ENCODE assay signal across 17 cellular contexts in genomic region chr15:29480278-29480677, GRCh38.
DNase-seq lines count a peak whose midpoint lies in the region; ATAC-seq, FAIRE-seq and TF ChIP-seq lines count a peak whose summit lies in the region.
"Had no signal": no experiment of that assay in that cellular context is flagged by ENCODE, and none has a peak within 500 bp of the region (broad histone marks: within the 10 kb centered on the region; RNA-seq: fewer than 3 reads in every experiment).

No MANE protein-coding gene starts in this region.

- no peaks in the 10 kb centered on the region for H3K79me2 ChIP-seq in H1 (ENCODE audit: control insufficient read depth in 1 of 2, insufficient read depth in 2 of 2, low read length in 2 of 2)

- no peak for TF ChIP-seq EP300 in H1 (IDR thresholded peaks at IDR 0.05; ENCODE audit: borderline replicate concordance in 1 of 2, low read depth in 2 of 2, low read length in 2 of 2)

- no peak overlapping the region for H2BK20ac ChIP-seq in H1 (ENCODE audit: low read length)

- POLR2A ChIA-PET in H1 (lab: Charles Lee; ENCODE audit: partially characterized antibody), result interaction anchor here (0.7 kb wide), 1 partner anchor 65 kb away, joined by 4 read pairs; no protein-coding TSS in a partner anchor

- no peak for DNase-seq in activated naive CD4-positive, alpha-beta T cell treated with anti-CD3 and anti-CD28 coated beads, Interleukin-2, amount 10 ng/mL, durations not matched to agents 7 days and 5 days
- DNase-seq in activated naive CD4-positive, alpha-beta T cell treated with anti-CD3 and anti-CD28 coated beads for 36 hours, result no peak
- DNase-seq in H1 (ENCODE audit: low read depth in 1 of 2, low spot score in 2 of 2) (no peak), neuronal stem cell (ENCODE audit: low spot score) (no peak), activated gamma-delta T cell (lab: John Stamatoyannopoulos, UW) (no peak)
- DNase-seq: C1 segment of cervical spinal cord; Calu3; CD4-positive, alpha-beta T cell; DMS 273 treated with DMSO at 0.1 percent for 48 hours had no signal

- no peak for TF ChIP-seq POLR2A in H1 (IDR thresholded peaks at IDR 0.05; ENCODE audit: control extremely low read depth in 1 of 2, low read depth in 2 of 2, low read length in 2 of 2)

- no peaks in the 10 kb centered on the region for H3K9me3 Mint-ChIP-seq in activated naive CD4-positive, alpha-beta T cell treated with anti-CD3 and anti-CD28 coated beads, Interleukin-2, amount 10 ng/mL, durations not matched to agents 7 days and 5 days
- no peaks in the 10 kb centered on the region for H3K9me3 Mint-ChIP-seq in activated naive CD4-positive, alpha-beta T cell treated with anti-CD3 and anti-CD28 coated beads for 36 hours
- H3K9me3 Mint-ChIP-seq: CD4-positive, alpha-beta T cell had no signal

- H3K79me1 ChIP-seq in H1 (ENCODE audit: low read depth, low read length), result no peaks in the 10 kb centered on the region; the same call in 1 of the 2 replicates
- no peaks in the 10 kb centered on the region for H3K79me1 ChIP-seq in neuronal stem cell (ENCODE audit: low read depth, low read length)

- H2AFZ ChIP-seq in H1 (ENCODE audit: low read length) (no peak overlapping the region), neuronal stem cell (ENCODE audit: low read length) (no peak overlapping the region)

- no peaks in the 10 kb centered on the region for H3K36me3 ChIP-seq in H1 (ENCODE audit: control insufficient read depth in 2 of 4, insufficient read depth in 4 of 4, low read length in 3 of 4)
- H3K36me3 ChIP-seq in neuronal stem cell (replicated peaks in 1 of 2; ENCODE audit: control insufficient read depth in 2 of 2, insufficient read depth in 2 of 2, low read length in 2 of 2), result no peaks in the 10 kb centered on the region

- no peak overlapping the region for H3K4me3 ChIP-seq in H1 (ENCODE audit: extremely low read depth in 1 of 4, insufficient read depth in 2 of 4, low read depth in 3 of 4, low read length in 4 of 4)
- H3K4me3 ChIP-seq in neuronal stem cell (ENCODE audit: low read length in 2 of 2), result no peak overlapping the region

- peaks cover 0 to 2% of the 10 kb centered on the region in 2 experiments for H4K20me1 ChIP-seq in H1 (replicated peaks in 1 of 2; ENCODE audit: control insufficient read depth in 1 of 2, insufficient read depth in 2 of 2, low read length in 2 of 2)

- H3K14ac ChIP-seq in H1 (ENCODE audit: insufficient read length) (no peak overlapping the region), neuronal stem cell (ENCODE audit: low read length) (peak overlapping the region; percentile 63)

- H2BK15ac ChIP-seq in H1 (ENCODE audit: low read length), result no peak overlapping the region
- no peak overlapping the region for H2BK15ac ChIP-seq in neuronal stem cell (ENCODE audit: low read length)

- H3K9me3 ChIP-seq in H1 (ENCODE audit: insufficient read depth in 2 of 2, low read depth in 1 of 2, low read length in 1 of 2) (no peaks in the 10 kb centered on the region), neuronal stem cell (replicated peaks in 1 of 2; ENCODE audit: control insufficient read depth in 2 of 2, insufficient read depth in 1 of 2, low read depth in 1 of 2, low read length in 2 of 2) (no peaks in the 10 kb centered on the region)

- no peaks in the 10 kb centered on the region for H3K27me3 ChIP-seq in H1 (replicated peaks in 1 of 4; ENCODE audit: control insufficient read depth in 3 of 4, extremely low read depth in 1 of 4, insufficient read depth in 3 of 4, low read length in 3 of 4)
- H3K27me3 ChIP-seq in neuronal stem cell (ENCODE audit: control insufficient read depth in 3 of 3, insufficient read depth in 3 of 3, low read depth in 1 of 3, low read length in 3 of 3), result no peaks in the 10 kb centered on the region

- CTCF ChIA-PET in activated naive CD4-positive, alpha-beta T cell treated with anti-CD3 and anti-CD28 coated beads, Interleukin-2, amount 10 ng/mL, durations not matched to agents 7 days and 5 days (lab: Charles Lee), result no interaction called here
- CTCF ChIA-PET in activated naive CD4-positive, alpha-beta T cell treated with anti-CD3 and anti-CD28 coated beads for 36 hours (lab: Charles Lee), result no interaction called here
- CTCF ChIA-PET in H1 (lab: Charles Lee; ENCODE audit: partially characterized antibody), result interaction anchor here (1.3 to 1.4 kb wide), 2 partner anchors 9 to 21 kb away, joined by 3 to 4 read pairs; no protein-coding TSS in a partner anchor

- no peaks in the 10 kb centered on the region for H3K4me1 Mint-ChIP-seq in activated naive CD4-positive, alpha-beta T cell treated with anti-CD3 and anti-CD28 coated beads, Interleukin-2, amount 10 ng/mL, durations not matched to agents 7 days and 5 days
- no peaks in the 10 kb centered on the region for H3K4me1 Mint-ChIP-seq in activated naive CD4-positive, alpha-beta T cell treated with anti-CD3 and anti-CD28 coated beads for 36 hours (ENCODE audit: low read depth)
- H3K4me1 Mint-ChIP-seq: IgD-negative memory B cell had no signal

- H3K23ac ChIP-seq in H1 (ENCODE audit: insufficient read length), result no peak overlapping the region
- H3K23ac ChIP-seq in neuronal stem cell (ENCODE audit: low read depth, low read length, poor library complexity), result no peak overlapping the region

- H3K27me3 Mint-ChIP-seq in activated naive CD4-positive, alpha-beta T cell treated with anti-CD3 and anti-CD28 coated beads, Interleukin-2, amount 10 ng/mL, durations not matched to agents 7 days and 5 days, result peaks cover 2% of the 10 kb centered on the region
- H3K27me3 Mint-ChIP-seq in activated naive CD4-positive, alpha-beta T cell treated with anti-CD3 and anti-CD28 coated beads for 36 hours (ENCODE audit: low read depth), result peaks cover 4% of the 10 kb centered on the region

- H3K4me2 ChIP-seq in H1 (ENCODE audit: insufficient read depth in 1 of 2, low read depth in 2 of 2, low read length in 2 of 2) (no peak overlapping the region), neuronal stem cell (ENCODE audit: insufficient read depth, low read length, poor library complexity, severe bottlenecking) (no peak overlapping the region)

- no peak overlapping the region for H3K56ac ChIP-seq in H1 (replicated peaks; ENCODE audit: insufficient read length, low read depth, low read length)

- H2AK5ac ChIP-seq in H1 (ENCODE audit: low read depth, low read length) (peak overlapping the region; percentile 19; the same call in 1 of the 2 replicates), neuronal stem cell (ENCODE audit: low read depth, low read length) (no peak overlapping the region)

- H4K91ac ChIP-seq in H1 (replicated peaks; ENCODE audit: insufficient read length, low read length), result no peak overlapping the region
- H4K91ac ChIP-seq in neuronal stem cell (ENCODE audit: low read depth, low read length, poor library complexity), result no peak overlapping the region

- H4K8ac ChIP-seq in H1 (ENCODE audit: extremely low read depth, insufficient read depth, low read length), result no peak overlapping the region
- no peak overlapping the region for H4K8ac ChIP-seq in neuronal stem cell (ENCODE audit: low read depth, low read length)

- no peak for TF ChIP-seq RAD21 in H1 (IDR thresholded peaks at IDR 0.05 in 1 of 2, conservative IDR thresholded peaks at IDR 0.05 in 1 of 2; ENCODE audit: low read depth in 2 of 2, low read length in 2 of 2)

- H3K4ac ChIP-seq in H1 (replicated peaks; ENCODE audit: insufficient read length, low read depth, low read length) (no peak overlapping the region), neuronal stem cell (ENCODE audit: low read length) (no peak overlapping the region)

- no peak overlapping the region for H3K18ac ChIP-seq in H1 (ENCODE audit: extremely low read depth, low read length)
- H3K18ac ChIP-seq in neuronal stem cell (ENCODE audit: low read length), result no peak overlapping the region

- H3K4me1 ChIP-seq in H1 (replicated peaks in 1 of 4; ENCODE audit: control insufficient read depth in 3 of 4, insufficient read depth in 4 of 4, low read length in 3 of 4) (peaks cover 2 to 8% (median 3%) of the 10 kb centered on the region in 4 experiments; a peak in 6 of 7 replicates), neuronal stem cell (ENCODE audit: control insufficient read depth in 2 of 2, insufficient read depth in 1 of 2, low read depth in 1 of 2, low read length in 2 of 2) (no peaks in the 10 kb centered on the region)

- intact Hi-C loops in activated naive CD4-positive, alpha-beta T cell treated with anti-CD3 and anti-CD28 coated beads for 36 hours (cut with micrococcal nuclease), result no loop called here

- H3K4me3 Mint-ChIP-seq in activated naive CD4-positive, alpha-beta T cell treated with anti-CD3 and anti-CD28 coated beads, Interleukin-2, amount 10 ng/mL, durations not matched to agents 7 days and 5 days, result no peak overlapping the region
- no peak overlapping the region for H3K4me3 Mint-ChIP-seq in activated naive CD4-positive, alpha-beta T cell treated with anti-CD3 and anti-CD28 coated beads for 36 hours
- H3K4me3 Mint-ChIP-seq: CD4-positive, alpha-beta T cell; IgD-negative memory B cell had no signal

- H2BK120ac ChIP-seq in H1 (replicated peaks; ENCODE audit: low read depth, low read length) (no peak overlapping the region), neuronal stem cell (ENCODE audit: low read depth, low read length) (no peak overlapping the region)

- TF ChIP-seq CTCF in H1 (IDR thresholded peaks at IDR 0.05; ENCODE audit: control extremely low read depth in 1 of 3, insufficient read depth in 1 of 3, low read depth in 1 of 3, low read length in 3 of 3), result no peak

- H2BK5ac ChIP-seq in H1 (ENCODE audit: low read depth, low read length) (no peak overlapping the region), neuronal stem cell (ENCODE audit: low read length) (no peak overlapping the region)

- peak overlapping the region; percentile 19 for H3K27ac Mint-ChIP-seq in activated naive CD4-positive, alpha-beta T cell treated with anti-CD3 and anti-CD28 coated beads, Interleukin-2, amount 10 ng/mL, durations not matched to agents 7 days and 5 days
- no peak overlapping the region for H3K27ac Mint-ChIP-seq in activated naive CD4-positive, alpha-beta T cell treated with anti-CD3 and anti-CD28 coated beads for 36 hours
- H3K27ac Mint-ChIP-seq: CD4-positive, alpha-beta T cell; IgD-negative memory B cell had no signal

- H2BK12ac ChIP-seq in H1 (ENCODE audit: low read depth, low read length) (no peak overlapping the region), neuronal stem cell (ENCODE audit: low read length) (no peak overlapping the region)

- ATAC-seq in GM18498 (IDR thresholded peaks at IDR 0.05; ENCODE audit: unreplicated experiment) (no peak), HG02884 (IDR thresholded peaks at IDR 0.05; ENCODE audit: unreplicated experiment) (no peak), GM18502 (IDR thresholded peaks at IDR 0.05; ENCODE audit: poor library complexity, unreplicated experiment) (no peak)

- no peaks in the 10 kb centered on the region for H3K23me2 ChIP-seq in H1 (ENCODE audit: low read depth, low read length)

- no peak overlapping the region for H3K9ac ChIP-seq in H1 (replicated peaks in 1 of 4; ENCODE audit: extremely low read depth in 1 of 4, low read depth in 3 of 4, low read length in 3 of 4)
- H3K9ac ChIP-seq in neuronal stem cell (ENCODE audit: low read depth, low read length, poor library complexity), result no peak overlapping the region

- WGBS in H1 (ENCODE audit: extremely low coverage in 1 of 2, insufficient coverage in 1 of 2, insufficient read length in 1 of 2, insufficient replicate concordance in 2 of 2, low coverage in 1 of 2, low lambda C conversion rate in 2 of 2, missing lambda C conversion rate in 1 of 2), 2 experiments, result 78% methylated on average over 6 of the region's 8 CpGs; no CpG with 5 or more reads in 1 of the 2 experiments
- no CpG with 5 or more reads among the region's 8 CpGs for WGBS in neuronal stem cell (ENCODE audit: extremely low coverage in 2 of 2, insufficient read length in 2 of 2, insufficient replicate concordance in 1 of 2), 2 donors

- H4K5ac ChIP-seq in H1 (ENCODE audit: insufficient read length, low read depth, low read length), result no peak overlapping the region

- H3K36me3 Mint-ChIP-seq in activated naive CD4-positive, alpha-beta T cell treated with anti-CD3 and anti-CD28 coated beads, Interleukin-2, amount 10 ng/mL, durations not matched to agents 7 days and 5 days, result no peaks in the 10 kb centered on the region
- no peaks in the 10 kb centered on the region for H3K36me3 Mint-ChIP-seq in activated naive CD4-positive, alpha-beta T cell treated with anti-CD3 and anti-CD28 coated beads for 36 hours (ENCODE audit: low read depth)
- H3K36me3 Mint-ChIP-seq: IgD-negative memory B cell had no signal

- H3K27ac ChIP-seq in H1 (ENCODE audit: low read depth, low read length) (no peak overlapping the region), neuronal stem cell (replicated peaks; ENCODE audit: low read length) (no peak overlapping the region)
- H3K27ac ChIP-seq: 22Rv1 had no signal

- FAIRE-seq in H1 (lab: Jason Lieb, UNC), result no peak
- FAIRE-seq: GM12892, GM18507, H54 had no signal
